In the genomic region with DNA sequence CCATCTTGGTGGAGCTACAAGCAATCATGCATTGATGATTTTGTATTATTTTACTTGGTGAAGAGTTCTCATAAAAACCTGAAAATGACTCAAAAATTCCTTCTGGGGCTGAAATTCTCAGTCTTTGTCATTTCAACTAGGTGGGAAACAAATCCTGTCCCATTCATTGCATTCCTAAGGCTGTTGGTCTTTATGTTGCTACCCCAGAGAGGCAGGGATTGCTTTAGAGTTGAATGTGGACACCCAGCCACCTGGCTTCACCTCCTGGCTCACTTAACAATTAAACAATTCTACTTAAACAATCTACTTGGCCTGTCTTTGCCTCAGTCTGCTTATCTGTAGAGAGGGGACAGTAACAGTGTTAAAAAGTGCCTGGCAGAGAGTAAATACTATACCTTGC, we compare ENCODE assay signal across 1 cellular context.
TF ChIP-seq lines count a peak whose summit lies in the region.

No MANE protein-coding gene starts in this region.

TF ChIP-seq in GM23338, 12 proteins besides CTCF, POLR2A, EP300 and RAD21 (continued from another document):
- TF ChIP-seq, protein P1, sequence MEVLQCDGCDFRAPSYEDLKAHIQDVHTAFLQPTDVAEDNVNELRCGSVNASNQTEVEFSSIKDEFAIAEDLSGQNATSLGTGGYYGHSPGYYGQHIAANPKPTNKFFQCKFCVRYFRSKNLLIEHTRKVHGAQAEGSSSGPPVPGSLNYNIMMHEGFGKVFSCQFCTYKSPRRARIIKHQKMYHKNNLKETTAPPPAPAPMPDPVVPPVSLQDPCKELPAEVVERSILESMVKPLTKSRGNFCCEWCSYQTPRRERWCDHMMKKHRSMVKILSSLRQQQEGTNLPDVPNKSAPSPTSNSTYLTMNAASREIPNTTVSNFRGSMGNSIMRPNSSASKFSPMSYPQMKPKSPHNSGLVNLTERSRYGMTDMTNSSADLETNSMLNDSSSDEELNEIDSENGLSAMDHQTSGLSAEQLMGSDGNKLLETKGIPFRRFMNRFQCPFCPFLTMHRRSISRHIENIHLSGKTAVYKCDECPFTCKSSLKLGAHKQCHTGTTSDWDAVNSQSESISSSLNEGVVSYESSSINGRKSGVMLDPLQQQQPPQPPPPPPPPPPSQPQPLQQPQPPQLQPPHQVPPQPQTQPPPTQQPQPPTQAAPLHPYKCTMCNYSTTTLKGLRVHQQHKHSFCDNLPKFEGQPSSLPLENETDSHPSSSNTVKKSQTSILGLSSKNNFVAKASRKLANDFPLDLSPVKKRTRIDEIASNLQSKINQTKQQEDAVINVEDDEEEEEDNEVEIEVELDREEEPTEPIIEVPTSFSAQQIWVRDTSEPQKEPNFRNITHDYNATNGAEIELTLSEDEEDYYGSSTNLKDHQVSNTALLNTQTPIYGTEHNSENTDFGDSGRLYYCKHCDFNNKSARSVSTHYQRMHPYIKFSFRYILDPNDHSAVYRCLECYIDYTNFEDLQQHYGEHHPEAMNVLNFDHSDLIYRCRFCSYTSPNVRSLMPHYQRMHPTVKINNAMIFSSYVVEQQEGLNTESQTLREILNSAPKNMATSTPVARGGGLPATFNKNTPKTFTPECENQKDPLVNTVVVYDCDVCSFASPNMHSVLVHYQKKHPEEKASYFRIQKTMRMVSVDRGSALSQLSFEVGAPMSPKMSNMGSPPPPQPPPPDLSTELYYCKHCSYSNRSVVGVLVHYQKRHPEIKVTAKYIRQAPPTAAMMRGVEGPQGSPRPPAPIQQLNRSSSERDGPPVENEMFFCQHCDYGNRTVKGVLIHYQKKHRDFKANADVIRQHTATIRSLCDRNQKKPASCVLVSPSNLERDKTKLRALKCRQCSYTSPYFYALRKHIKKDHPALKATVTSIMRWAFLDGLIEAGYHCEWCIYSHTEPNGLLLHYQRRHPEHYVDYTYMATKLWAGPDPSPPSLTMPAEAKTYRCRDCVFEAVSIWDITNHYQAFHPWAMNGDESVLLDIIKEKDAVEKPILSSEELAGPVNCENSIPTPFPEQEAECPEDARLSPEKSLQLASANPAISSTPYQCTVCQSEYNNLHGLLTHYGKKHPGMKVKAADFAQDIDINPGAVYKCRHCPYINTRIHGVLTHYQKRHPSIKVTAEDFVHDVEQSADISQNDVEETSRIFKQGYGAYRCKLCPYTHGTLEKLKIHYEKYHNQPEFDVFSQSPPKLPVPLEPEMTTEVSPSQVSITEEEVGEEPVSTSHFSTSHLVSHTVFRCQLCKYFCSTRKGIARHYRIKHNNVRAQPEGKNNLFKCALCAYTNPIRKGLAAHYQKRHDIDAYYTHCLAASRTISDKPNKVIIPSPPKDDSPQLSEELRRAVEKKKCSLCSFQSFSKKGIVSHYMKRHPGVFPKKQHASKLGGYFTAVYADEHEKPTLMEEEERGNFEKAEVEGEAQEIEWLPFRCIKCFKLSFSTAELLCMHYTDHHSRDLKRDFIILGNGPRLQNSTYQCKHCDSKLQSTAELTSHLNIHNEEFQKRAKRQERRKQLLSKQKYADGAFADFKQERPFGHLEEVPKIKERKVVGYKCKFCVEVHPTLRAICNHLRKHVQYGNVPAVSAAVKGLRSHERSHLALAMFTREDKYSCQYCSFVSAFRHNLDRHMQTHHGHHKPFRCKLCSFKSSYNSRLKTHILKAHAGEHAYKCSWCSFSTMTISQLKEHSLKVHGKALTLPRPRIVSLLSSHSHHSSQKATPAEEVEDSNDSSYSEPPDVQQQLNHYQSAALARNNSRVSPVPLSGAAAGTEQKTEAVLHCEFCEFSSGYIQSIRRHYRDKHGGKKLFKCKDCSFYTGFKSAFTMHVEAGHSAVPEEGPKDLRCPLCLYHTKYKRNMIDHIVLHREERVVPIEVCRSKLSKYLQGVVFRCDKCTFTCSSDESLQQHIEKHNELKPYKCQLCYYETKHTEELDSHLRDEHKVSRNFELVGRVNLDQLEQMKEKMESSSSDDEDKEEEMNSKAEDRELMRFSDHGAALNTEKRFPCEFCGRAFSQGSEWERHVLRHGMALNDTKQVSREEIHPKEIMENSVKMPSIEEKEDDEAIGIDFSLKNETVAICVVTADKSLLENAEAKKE (CRISPR knock-in tag; IDR thresholded peaks at IDR 0.05): no peak
- no peak for TF ChIP-seq JUNB (IDR thresholded peaks at IDR 0.05; ENCODE audit: unreplicated experiment)
- TF ChIP-seq CREB1 (CRISPR knock-in tag; IDR thresholded peaks at IDR 0.05; ENCODE audit: low read depth): no peak
- TF ChIP-seq ZNF114 (CRISPR knock-in tag; IDR thresholded peaks at IDR 0.05): no peak
- no peak for TF ChIP-seq STAT1 (IDR thresholded peaks at IDR 0.05; ENCODE audit: unreplicated experiment)
- TF ChIP-seq NANOG (IDR thresholded peaks at IDR 0.05; ENCODE audit: borderline replicate concordance): no peak
- TF ChIP-seq, protein P2, sequence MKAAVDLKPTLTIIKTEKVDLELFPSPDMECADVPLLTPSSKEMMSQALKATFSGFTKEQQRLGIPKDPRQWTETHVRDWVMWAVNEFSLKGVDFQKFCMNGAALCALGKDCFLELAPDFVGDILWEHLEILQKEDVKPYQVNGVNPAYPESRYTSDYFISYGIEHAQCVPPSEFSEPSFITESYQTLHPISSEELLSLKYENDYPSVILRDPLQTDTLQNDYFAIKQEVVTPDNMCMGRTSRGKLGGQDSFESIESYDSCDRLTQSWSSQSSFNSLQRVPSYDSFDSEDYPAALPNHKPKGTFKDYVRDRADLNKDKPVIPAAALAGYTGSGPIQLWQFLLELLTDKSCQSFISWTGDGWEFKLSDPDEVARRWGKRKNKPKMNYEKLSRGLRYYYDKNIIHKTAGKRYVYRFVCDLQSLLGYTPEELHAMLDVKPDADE (IDR thresholded peaks at IDR 0.05): no peak
- TF ChIP-seq EZH2 (IDR thresholded peaks at IDR 0.05; ENCODE audit: low read depth, unreplicated experiment): no peak
